Comparison of ENCODE assay signal across 26 cellular contexts in genomic region chr1:204925701-204926100, GRCh38. TPM values are rescaled to one million over a fixed set of nuclear protein-coding genes. Genes with fewer than 3 reads are reported as not detected.
A peak's percentile ranks its signal among the peaks of the same experiment; 100 is the strongest.
DNase-seq lines count a peak whose midpoint lies in the region; ATAC-seq, FAIRE-seq and TF ChIP-seq lines count a peak whose summit lies in the region.
"Had no signal": no experiment of that assay in that cellular context is flagged by ENCODE, and none has a peak within 500 bp of the region (broad histone marks: within the 10 kb centered on the region; RNA-seq: fewer than 3 reads in every experiment).

No MANE protein-coding gene starts in this region.

- in situ Hi-C loops in HepG2 (cut with HindIII; ENCODE audit: extremely low pct_ligation_motif_present, low pct_unique_long_range_greater_than_20kb): no loop called here

- H4K91ac ChIP-seq in trophoblast cell (ENCODE audit: low read depth, low read length): no peak overlapping the region

- no peak overlapping the region for H3K14ac ChIP-seq in trophoblast cell (ENCODE audit: low read length)

- H4K12ac ChIP-seq in trophoblast cell (ENCODE audit: low read depth, low read length): no peak overlapping the region

- TF ChIP-seq CTCF in VCaP (conservative IDR thresholded peaks at IDR 0.05) (no peak), HepG2 (CRISPR knock-in tag; IDR thresholded peaks at IDR 0.05) (no peak)

- FAIRE-seq in HepG2 (lab: Jason Lieb, UNC): no peak
- FAIRE-seq: GM12892, GM19239, HTR-8/SVneo had no signal

- no peak overlapping the region for H3K9ac ChIP-seq in trophoblast cell (ENCODE audit: low read length)
- H3K9ac ChIP-seq in HepG2 (ENCODE audit: insufficient read depth, low read depth, low read length): no peak overlapping the region

- H3K36me3 Mint-ChIP-seq in stimulated activated effector memory CD8-positive, alpha-beta T cell treated with anti-CD3 and anti-CD28 coated beads, Interleukin-12 subunit alpha, Interleukin-12 subunit beta, amount 100 ng/mL, for 72 hours: no peaks in the 10 kb centered on the region

- H2BK12ac ChIP-seq in trophoblast cell (ENCODE audit: low read length): no peak overlapping the region

- CTCF ChIA-PET in HepG2 (lab: Yijun Ruan, JAX; ENCODE audit: low intra/inter-chr PET ratio, low total read pairs): no interaction called here

- no peak for TF ChIP-seq RAD21 in HepG2 (CRISPR knock-in tag; IDR thresholded peaks at IDR 0.05)

- peak; percentile 4 for DNase-seq in cardiac septum (ENCODE audit: low spot score)
- no peak for DNase-seq in Right ventricle myocardium inferior (ENCODE audit: missing footprints)
- DNase-seq in erythroblast (lab: John Stamatoyannopoulos, UW): peak; percentile 5 to 37
- no peak for DNase-seq in trophoblast cell
- DNase-seq in HepG2 (ENCODE audit: low spot score): no peak
- no peak for DNase-seq in stimulated activated effector memory CD8-positive, alpha-beta T cell treated with anti-CD3 and anti-CD28 coated beads, Interleukin-12 subunit alpha, Interleukin-12 subunit beta, amount 100 ng/mL, for 72 hours (ENCODE audit: low spot score in 2 of 2)
- DNase-seq in NCI-H2107 treated with DMSO at 0.1 percent for 48 hours (lab: John Stamatoyannopoulos, UW; ENCODE audit: unreplicated experiment): no peak
- DNase-seq: DMS153; DND-41; H7; KG1; MG63; NCI-H1105 treated with DMSO at 0.1 percent for 48 hours; NCI-H146; NCI-H1930; NCI-H2107; NCI-H446; NCI-H524 treated with DMSO at 0.1 percent for 48 hours; NCI-H82; NK-92 treated with Interleukin-12 subunit alpha and Interleukin-12 subunit beta, amount 100 ng/mL, for 24 hours; PC-9; Right ventricle myocardium superior had no signal

- H3K4me3 ChIP-seq in trophoblast cell (ENCODE audit: low read depth, low read length) (no peak overlapping the region), HepG2 (replicated peaks in 1 of 3; ENCODE audit: insufficient read depth in 1 of 3, low read depth in 2 of 3, low read length in 3 of 3) (no peak overlapping the region)
- H3K4me3 ChIP-seq: MG63, PC-9 had no signal

- no peaks in the 10 kb centered on the region for H4K20me1 ChIP-seq in HepG2 (ENCODE audit: insufficient read depth, low read length)

- H3K4me2 ChIP-seq in trophoblast cell (ENCODE audit: low read length) (no peak overlapping the region), HepG2 (ENCODE audit: low read depth, low read length) (no peak overlapping the region)
- H3K4me2 ChIP-seq: PC-9 had no signal

- H3K4me3 Mint-ChIP-seq in stimulated activated effector memory CD8-positive, alpha-beta T cell treated with anti-CD3 and anti-CD28 coated beads, Interleukin-12 subunit alpha, Interleukin-12 subunit beta, amount 100 ng/mL, for 72 hours: no peak overlapping the region

- no peak overlapping the region for H2AK5ac ChIP-seq in trophoblast cell (ENCODE audit: low read length)

- H3K4me1 Mint-ChIP-seq in stimulated activated effector memory CD8-positive, alpha-beta T cell treated with anti-CD3 and anti-CD28 coated beads, Interleukin-12 subunit alpha, Interleukin-12 subunit beta, amount 100 ng/mL, for 72 hours: no peaks in the 10 kb centered on the region

- H3K9me3 Mint-ChIP-seq in stimulated activated effector memory CD8-positive, alpha-beta T cell treated with anti-CD3 and anti-CD28 coated beads, Interleukin-12 subunit alpha, Interleukin-12 subunit beta, amount 100 ng/mL, for 72 hours: no peaks in the 10 kb centered on the region

- H2BK120ac ChIP-seq in trophoblast cell (ENCODE audit: insufficient read depth, low read length, poor library complexity): peak overlapping the region; percentile 25

- POLR2A ChIA-PET in HepG2 (lab: Yijun Ruan, JAX): no interaction called here

- ATAC-seq in Right ventricle myocardium inferior (no peak), HepG2 (no peak)
- ATAC-seq in stimulated activated effector memory CD8-positive, alpha-beta T cell treated with anti-CD3 and anti-CD28 coated beads, Interleukin-12 subunit alpha, Interleukin-12 subunit beta, amount 100 ng/mL, for 72 hours: no peak

- TF ChIP-seq POLR2A in erythroblast (IDR thresholded peaks at IDR 0.05; ENCODE audit: low read length): no peak
- TF ChIP-seq POLR2A in HepG2 (IDR thresholded peaks at IDR 0.05; ENCODE audit: insufficient read depth in 1 of 2, low read depth in 2 of 2, low read length in 2 of 2): no peak

- H2AFZ ChIP-seq in trophoblast cell (ENCODE audit: insufficient read depth, low read length, poor library complexity) (no peak overlapping the region), HepG2 (ENCODE audit: low read length) (no peak overlapping the region)
- H2AFZ ChIP-seq: PC-9 had no signal

- no peak overlapping the region for H3K23ac ChIP-seq in trophoblast cell (ENCODE audit: low read length)

- no peak overlapping the region for H3K27ac Mint-ChIP-seq in stimulated activated effector memory CD8-positive, alpha-beta T cell treated with anti-CD3 and anti-CD28 coated beads, Interleukin-12 subunit alpha, Interleukin-12 subunit beta, amount 100 ng/mL, for 72 hours

- peaks cover 1% of the 10 kb centered on the region for H3K79me1 ChIP-seq in trophoblast cell (ENCODE audit: low read length)

- H3K4ac ChIP-seq in trophoblast cell (ENCODE audit: low read depth, low read length): no peak overlapping the region

- no peaks in the 10 kb centered on the region for H3K27me3 ChIP-seq in trophoblast cell (ENCODE audit: insufficient read depth, low read length)
- H3K27me3 ChIP-seq in HepG2 (ENCODE audit: control insufficient read depth in 1 of 2, insufficient read depth in 2 of 2, low read length in 2 of 2): peaks cover 0 to 13% of the 10 kb centered on the region in 2 experiments; a peak in 1 of 5 replicates
- H3K27me3 ChIP-seq: MG63 had no signal

- intact Hi-C loops in cardiac septum (cut with DNase I) (no loop called here), Right ventricle myocardium inferior (cut with DNase I) (no loop called here), HepG2 (cut with micrococcal nuclease; ENCODE audit: unreplicated experiment) (no loop called here)

- no peak for TF ChIP-seq EP300 in HepG2 (IDR thresholded peaks at IDR 0.05; ENCODE audit: low read depth in 2 of 2, low read length in 2 of 2)
- TF ChIP-seq EP300 in HepG2 (CRISPR knock-in tag; IDR thresholded peaks at IDR 0.05; ENCODE audit: borderline replicate concordance): no peak

- no peak overlapping the region for H3K18ac ChIP-seq in trophoblast cell (ENCODE audit: low read length)

- H3K79me2 ChIP-seq in trophoblast cell (ENCODE audit: control insufficient read depth, insufficient read depth, low read length, poor library complexity): no peaks in the 10 kb centered on the region
- H3K79me2 ChIP-seq in HepG2 (ENCODE audit: insufficient read depth, low read length): no peaks in the 10 kb centered on the region

- H3K27ac ChIP-seq in VCaP (peak overlapping the region; percentile 62; the same call in 1 of the 2 replicates), trophoblast cell (ENCODE audit: low read depth, low read length) (no peak overlapping the region), HepG2 (ENCODE audit: extremely low read length, insufficient read depth, low read length) (no peak overlapping the region)
- H3K27ac ChIP-seq: PC-9 had no signal

- no TSS peak for BruUV-seq in HepG2 (replicated peaks; lab: Mats Ljungman, UMichigan)

- WGBS in trophoblast cell (ENCODE audit: extremely low coverage, insufficient coverage, insufficient read length): no CpG with 5 or more reads among the region's 1 CpG
- WGBS in HepG2 (ENCODE audit: low lambda C conversion rate): 31% methylated on average over 1 of the region's 1 CpG

- H2BK5ac ChIP-seq in trophoblast cell (ENCODE audit: low read depth, low read length, poor library complexity): no peak overlapping the region

- H4K8ac ChIP-seq in trophoblast cell (ENCODE audit: low read depth, low read length): no peak overlapping the region

- H3K4me1 ChIP-seq in trophoblast cell (ENCODE audit: control insufficient read depth in 1 of 2, insufficient read depth in 2 of 2, low read length in 2 of 2) (peaks cover 12 to 17% of the 10 kb centered on the region in 2 experiments), HepG2 (ENCODE audit: insufficient read depth, low read length) (peaks cover 27% of the 10 kb centered on the region)

- no peaks in the 10 kb centered on the region for H3K36me3 ChIP-seq in trophoblast cell (ENCODE audit: control insufficient read depth in 1 of 2, insufficient read depth in 2 of 2, low read length in 2 of 2)
- no peaks in the 10 kb centered on the region for H3K36me3 ChIP-seq in HepG2 (replicated peaks in 1 of 2; ENCODE audit: control insufficient read depth in 1 of 2, insufficient read depth in 2 of 2, low read length in 2 of 2)
- H3K36me3 ChIP-seq: MG63 had no signal

- peaks cover 2% of the 10 kb centered on the region for H3K9me3 ChIP-seq in trophoblast cell (ENCODE audit: insufficient read depth, low read depth, low read length)
- H3K9me3 ChIP-seq in HepG2 (ENCODE audit: low read length): no peaks in the 10 kb centered on the region
- H3K9me3 ChIP-seq: MG63 had no signal

TF ChIP-seq in HepG2, 621 proteins besides CTCF, POLR2A, EP300 and RAD21 (continues in another document):
- no peak for TF ChIP-seq ZMYM3 (CRISPR knock-in tag; IDR thresholded peaks at IDR 0.05)
- no peak for TF ChIP-seq GTF3A (CRISPR knock-in tag; conservative IDR thresholded peaks at IDR 0.05)

RNA-seq across cellular contexts. Expression of gene NFASC, which starts 55.0 kb away (rescaled TPM):
- total RNA-seq in cardiac septum (16.0 TPM), Right ventricle myocardium inferior (10.5 TPM), HepG2 (2016; rRNA removed; fragmentation: Illumina TruSeq; extraction: Trizol) (not detected in 2 replicates)
- polyA plus RNA-seq in trophoblast cell (2013): 2.3 TPM in 2 replicates
- not detected in 2 replicates for total RNA-seq in HepG2 (2016; cell fraction: cytosol; rRNA removed; fragmentation: Illumina TruSeq; extraction: Trizol; ENCODE audit: low read depth)
- not detected in 2 replicates for total RNA-seq in HepG2 (2016; cell fraction: insoluble cytoplasmic fraction; rRNA removed; fragmentation: Illumina TruSeq; extraction: Trizol)
- not detected in 2 replicates for total RNA-seq in HepG2 (2016; cell fraction: membrane; rRNA removed; fragmentation: Illumina TruSeq; extraction: Trizol)
- not detected in 2 replicates for total RNA-seq in HepG2 (2016; cell fraction: nucleus; rRNA removed; fragmentation: Illumina TruSeq; extraction: Trizol)
- not detected in 2 replicates for polyA plus RNA-seq in HepG2 (2011; rRNA removed)
- polyA plus RNA-seq in HepG2 (2011; cell fraction: cytosol; rRNA removed): 0.03 TPM in 1 of 2 replicates, not detected in the other
- polyA plus RNA-seq in HepG2 (2011; cell fraction: nucleus; rRNA removed): not detected in 2 replicates
- 0.04 TPM in 2 replicates for polyA plus RNA-seq in HepG2 (2012)
- polyA plus RNA-seq in HepG2 (2016; cell fraction: cytosol; fragmentation: Illumina TruSeq; extraction: Trizol; ENCODE audit: low read depth): not detected in 2 replicates
- polyA plus RNA-seq in HepG2 (2016; cell fraction: insoluble cytoplasmic fraction; fragmentation: Illumina TruSeq; extraction: Trizol; ENCODE audit: low read depth): not detected in 2 replicates
- not detected in 2 replicates for polyA plus RNA-seq in HepG2 (2016; cell fraction: membrane; fragmentation: Illumina TruSeq; extraction: Trizol; ENCODE audit: low read depth)
- polyA plus RNA-seq in HepG2 (2016; cell fraction: nucleus; fragmentation: Illumina TruSeq; extraction: Trizol; ENCODE audit: insufficient read depth, low read depth): not detected in 2 replicates
- not detected in 2 replicates for polyA minus RNA-seq in HepG2 (2011; rRNA and poly(A)+ RNA removed; ENCODE audit: low replicate concordance)
- polyA minus RNA-seq in HepG2 (2011; cell fraction: cytosol; rRNA and poly(A)+ RNA removed): not detected in 2 replicates
- polyA minus RNA-seq in HepG2 (2011; cell fraction: nucleus; rRNA and poly(A)+ RNA removed): under 0.01 TPM in 1 of 2 replicates, not detected in the other
- total RNA-seq: PC-9 had no signal

Comparison
In these comparisons a context has a peak if more than half of its experiments do, and no peak if none do; other contexts are left out.
1. DNase-seq: peak in cardiac septum (single experiment) and erythroblast (2 of 2); none in Right ventricle myocardium inferior (single experiment), trophoblast cell (0 of 2), HepG2 (single experiment), stimulated activated effector memory CD8-positive, alpha-beta T cell treated with anti-CD3 and anti-CD28 coated beads, Interleukin-12 subunit alpha, Interleukin-12 subunit beta, amount 100 ng/mL, for 72 hours (0 of 2) and NCI-H2107 treated with DMSO at 0.1 percent for 48 hours (single experiment).
2. RNA of gene NFASC, which starts 55.0 kb away (total RNA-seq): 16.0 TPM in cardiac septum (single experiment) and 10.5 TPM in Right ventricle myocardium inferior (single experiment); not detected in HepG2; every median in the first group is over 10 times any median in the second.